ENCODE assay signal across 28 cellular contexts in genomic region chr3:171847133-171847532, GRCh38.
DNase-seq lines count a peak whose midpoint lies in the region; ATAC-seq lines count a peak whose summit lies in the region.
"Had no signal": no experiment of that assay in that cellular context is flagged by ENCODE, and none has a peak within 500 bp of the region (broad histone marks: within the 10 kb centered on the region; RNA-seq: fewer than 3 reads in every experiment).

No MANE protein-coding gene starts in this region.

- no peak for ATAC-seq in GM19395 (IDR thresholded peaks at IDR 0.05; ENCODE audit: unreplicated experiment)

- peak overlapping the region; percentile 24 for H3K4me3 Mint-ChIP-seq in activated naive CD4-positive, alpha-beta T cell treated with anti-CD3 and anti-CD28 coated beads, Interleukin-2, amount 50 U/mL, for 24 hours
- H3K4me3 Mint-ChIP-seq: activated CD4-positive, alpha-beta memory T cell treated with anti-CD3 and anti-CD28 coated beads for 36 hours; B cell; CD8-positive, alpha-beta memory T cell; H9 had no signal

- H3K4me1 Mint-ChIP-seq in activated naive CD4-positive, alpha-beta T cell treated with anti-CD3 and anti-CD28 coated beads, Interleukin-2, amount 50 U/mL, for 24 hours: peaks cover 20% of the 10 kb centered on the region
- H3K4me1 Mint-ChIP-seq: B cell had no signal

- H3K4me1 ChIP-seq in BLaER1 treated with 17β-estradiol and CSF1 and Interleukin-3, amounts not matched to agents 10 nM and 100 nM: peaks cover 46 to 93% (median 65%) of the 10 kb centered on the region in 10 experiments

- peaks cover under 1 to 29% (median 13%) of the 10 kb centered on the region in 11 experiments; a peak in 17 of 22 replicates for H3K9me3 ChIP-seq in BLaER1 treated with 17β-estradiol and CSF1 and Interleukin-3, amounts not matched to agents 10 nM and 100 nM (replicated peaks in 1 of 11)
- H3K9me3 ChIP-seq: neutrophil, sigmoid colon had no signal

- no peaks in the 10 kb centered on the region for H3K36me3 ChIP-seq in BLaER1 treated with 17β-estradiol and CSF1 and Interleukin-3, amounts not matched to agents 10 nM and 100 nM
- H3K36me3 ChIP-seq: brain microvascular endothelial cell, neutrophil, sigmoid colon had no signal

- H3K9ac ChIP-seq in BLaER1 treated with 17β-estradiol and CSF1 and Interleukin-3, amounts not matched to agents 10 nM and 100 nM: peak overlapping the region in 4 of 11 experiments; percentile 15 to 72 (median 34); a peak in 4 of 22 replicates

- DNase-seq in activated naive CD4-positive, alpha-beta T cell (lab: John Stamatoyannopoulos, UW): no peak
- DNase-seq in NOMO-1 treated with DMSO at 0.1 percent for 48 hours (lab: John Stamatoyannopoulos, UW; ENCODE audit: unreplicated experiment) (peak; percentile 56), caudate nucleus (lab: John Stamatoyannopoulos, UW) (no peak)
- no peak for DNase-seq in stimulated activated CD4-positive, alpha-beta T cell treated with anti-CD3 and anti-CD28 coated beads, Interleukin-2, amount 100 ng/mL, for 48 hours
- no peak for DNase-seq in activated CD4-positive, CD25-positive, alpha-beta regulatory T cell treated with anti-CD3 and anti-CD28 coated beads, Interleukin-2, amount 50 U/mL, for 72 hours
- DNase-seq: ACHN; activated CD4-positive, alpha-beta memory T cell treated with anti-CD3 and anti-CD28 coated beads for 36 hours; activated gamma-delta T cell treated with Interleukin-2 at 50 U/mL for 16 hours; amniotic stem cell; brain microvascular endothelial cell; CD8-positive, alpha-beta memory T cell; EL; H9; kidney glomerular epithelial cell; NCI-H2107; NCI-H774; RPMI8226; sigmoid colon; stimulated activated CD4-positive, alpha-beta T cell treated with anti-CD3 and anti-CD28 coated beads, Interleukin-4, amount 100 ng/mL, for 4 hours; substantia nigra had no signal

- peak overlapping the region in 8 of 11 experiments; percentile 2 to 84 (median 51); a peak in 14 of 22 replicates for H3K27ac ChIP-seq in BLaER1 treated with 17β-estradiol and CSF1 and Interleukin-3, amounts not matched to agents 10 nM and 100 nM
- H3K27ac ChIP-seq in caudate nucleus (ENCODE audit: low read depth, low read length): peak overlapping the region; percentile 19
- H3K27ac ChIP-seq: neutrophil, sigmoid colon had no signal

- H3K27me3 ChIP-seq in BLaER1 treated with 17β-estradiol and CSF1 and Interleukin-3, amounts not matched to agents 10 nM and 100 nM: no peaks in the 10 kb centered on the region
- H3K27me3 ChIP-seq: brain microvascular endothelial cell, neutrophil, sigmoid colon had no signal

- peak overlapping the region in 1 of 10 experiments; percentile 23; a peak in 2 of 20 replicates for H3K4me3 ChIP-seq in BLaER1 treated with 17β-estradiol and CSF1 and Interleukin-3, amounts not matched to agents 10 nM and 100 nM
- H3K4me3 ChIP-seq: lung, sigmoid colon had no signal

- no peaks in the 10 kb centered on the region for H3K9me3 Mint-ChIP-seq in activated naive CD4-positive, alpha-beta T cell treated with anti-CD3 and anti-CD28 coated beads, Interleukin-2, amount 50 U/mL, for 24 hours
- H3K9me3 Mint-ChIP-seq: activated CD4-positive, alpha-beta memory T cell treated with anti-CD3 and anti-CD28 coated beads for 36 hours; CD8-positive, alpha-beta memory T cell; H9 had no signal

- H3K27me3 Mint-ChIP-seq in activated naive CD4-positive, alpha-beta T cell treated with anti-CD3 and anti-CD28 coated beads, Interleukin-2, amount 50 U/mL, for 24 hours: no peaks in the 10 kb centered on the region
- H3K27me3 Mint-ChIP-seq: B cell, progenitor cell of endocrine pancreas had no signal

- peak overlapping the region; percentile 48 for H3K27ac Mint-ChIP-seq in activated naive CD4-positive, alpha-beta T cell treated with anti-CD3 and anti-CD28 coated beads, Interleukin-2, amount 50 U/mL, for 24 hours
- H3K27ac Mint-ChIP-seq: activated CD4-positive, alpha-beta memory T cell treated with anti-CD3 and anti-CD28 coated beads for 36 hours; B cell; H9; naive thymus-derived CD4-positive, alpha-beta T cell; progenitor cell of endocrine pancreas had no signal

- no peaks in the 10 kb centered on the region for H4K20me1 ChIP-seq in BLaER1 treated with 17β-estradiol and CSF1 and Interleukin-3, amounts not matched to agents 10 nM and 100 nM

- peak overlapping the region; percentile 70 to 91 (median 79) for H3K4me2 ChIP-seq in BLaER1 treated with 17β-estradiol and CSF1 and Interleukin-3, amounts not matched to agents 10 nM and 100 nM

- H3K36me3 Mint-ChIP-seq in activated naive CD4-positive, alpha-beta T cell treated with anti-CD3 and anti-CD28 coated beads, Interleukin-2, amount 50 U/mL, for 24 hours: no peaks in the 10 kb centered on the region
- H3K36me3 Mint-ChIP-seq: activated CD4-positive, alpha-beta memory T cell treated with anti-CD3 and anti-CD28 coated beads for 36 hours had no signal
